In genomic region chr9:33818167-33818831, GRCh38 we compare ENCODE assay signal across 9 cellular contexts. TPM values are rescaled to one million over a fixed set of nuclear protein-coding genes. Genes with fewer than 3 reads are reported as not detected.
DNase-seq lines count a peak whose midpoint lies in the region; ATAC-seq and TF ChIP-seq lines count a peak whose summit lies in the region.
"Had no signal": no experiment of that assay in that cellular context is flagged by ENCODE, and none has a peak within 500 bp of the region (broad histone marks: within the 10 kb centered on the region; RNA-seq: fewer than 3 reads in every experiment).

No MANE protein-coding gene starts in this region.

- peaks cover 85% of the 10 kb centered on the region for H3K79me2 ChIP-seq in DOHH2 (ENCODE audit: control insufficient read depth, low read length)

- H3K9me3 ChIP-seq in DOHH2 (ENCODE audit: control insufficient read depth, insufficient read depth, low read length) (no peaks in the 10 kb centered on the region), IMR-90 (ENCODE audit: control insufficient read depth, insufficient read depth, low read length) (no peaks in the 10 kb centered on the region), iPS-20b (ENCODE audit: insufficient read depth, low read depth, low read length) (no peaks in the 10 kb centered on the region), spleen (no peaks in the 10 kb centered on the region)

- peak overlapping the region; percentile 99 for H2BK5ac ChIP-seq in IMR-90 (ENCODE audit: low read depth, low read length, poor library complexity, severe bottlenecking)

- in situ Hi-C loops in IMR-90 (cut with MboI; ENCODE audit: low sequenced_read_pairs): no loop called here

- no peak for TF ChIP-seq RAD21 in IMR-90 (IDR thresholded peaks at IDR 0.05; ENCODE audit: low read length)

- peak overlapping the region; percentile 80 for H4K5ac ChIP-seq in IMR-90 (ENCODE audit: low read depth, low read length)

- intact Hi-C loops in IMR-90 (cut with micrococcal nuclease) (loop anchor here (5.0 kb wide), 1 partner anchor 104 kb away; no protein-coding TSS in a partner anchor), spleen (cut with DNase I; ENCODE audit: low total_unique reads) (no loop called here)

- peak overlapping the region; percentile 82 for H3K4me2 ChIP-seq in DOHH2 (ENCODE audit: low read length)
- H3K4me2 ChIP-seq in IMR-90 (ENCODE audit: low read depth, low read length): peak overlapping the region; percentile 98

- ATAC-seq in IMR-90 (ENCODE audit: low read depth): no peak

- H3K4me3 ChIP-seq in DOHH2 (ENCODE audit: low read length): peak overlapping the region; percentile 89
- peak overlapping the region; percentile 100 for H3K4me3 ChIP-seq in IMR-90 (ENCODE audit: insufficient read depth, low read depth, low read length)
- H3K4me3 ChIP-seq in iPS-20b (ENCODE audit: low read length): peak overlapping the region; percentile 78
- H3K4me3 ChIP-seq in spleen: peak overlapping the region; percentile 64 to 92 (median 76)

- H3K9me2 ChIP-seq in DOHH2 (replicated peaks; ENCODE audit: control insufficient read depth, low read length): no peaks in the 10 kb centered on the region

- peaks cover 15% of the 10 kb centered on the region for H3F3A ChIP-seq in DOHH2 (ENCODE audit: control insufficient read depth, insufficient read depth)

- H4K8ac ChIP-seq in IMR-90 (ENCODE audit: low read depth in 2 of 2, low read length in 2 of 2): peak overlapping the region; percentile 36 to 90; a peak in 3 of 4 replicates

- dilution Hi-C loops in IMR-90 (cut with HindIII; ENCODE audit: low sequenced_read_pairs, unreplicated experiment): no loop called here

- H2BK15ac ChIP-seq in IMR-90 (ENCODE audit: low read depth, low read length): peak overlapping the region; percentile 42; the same call in 2 of the 3 replicates

- H3K27me3 ChIP-seq in DOHH2 (ENCODE audit: control insufficient read depth, low read length): no peaks in the 10 kb centered on the region
- no peaks in the 10 kb centered on the region for H3K27me3 ChIP-seq in IMR-90 (ENCODE audit: control insufficient read depth, insufficient read depth, low read length)
- H3K27me3 ChIP-seq in iPS-20b (ENCODE audit: insufficient read depth, low read length): no peaks in the 10 kb centered on the region
- no peaks in the 10 kb centered on the region for H3K27me3 ChIP-seq in spleen (replicated peaks in 1 of 7)

- H3K36me3 ChIP-seq in DOHH2 (ENCODE audit: control insufficient read depth, low read length) (peaks cover 44% of the 10 kb centered on the region), IMR-90 (ENCODE audit: control insufficient read depth, insufficient read depth, low read length) (no peaks in the 10 kb centered on the region), iPS-20b (ENCODE audit: insufficient read depth, low read depth, low read length) (0 out of 2 replicates have a peak, but pooled peaks cover 3% of the 10 kb centered on the region), spleen (no peaks in the 10 kb centered on the region)

- H3K9ac ChIP-seq in IMR-90 (ENCODE audit: low read depth, low read length): peak overlapping the region; percentile 94
- H3K9ac ChIP-seq in iPS-20b (ENCODE audit: low read depth, low read length): peak overlapping the region; percentile 82; the same call in 1 of the 2 replicates

- peaks cover 6 to 38% of the 10 kb centered on the region in 2 experiments; a peak in 3 of 4 replicates for H3K79me1 ChIP-seq in IMR-90 (ENCODE audit: low read depth in 1 of 2, low read length in 2 of 2)

- H4K91ac ChIP-seq in IMR-90 (ENCODE audit: insufficient read depth, low read depth, low read length): peak overlapping the region; percentile 86

- peaks cover 13% of the 10 kb centered on the region for H3K9me1 ChIP-seq in IMR-90 (ENCODE audit: insufficient read depth, low read length)

- H3K4ac ChIP-seq in IMR-90 (ENCODE audit: low read depth, low read length): peak overlapping the region; percentile 90

- peaks cover 73% of the 10 kb centered on the region for H3K4me1 ChIP-seq in DOHH2 (ENCODE audit: control insufficient read depth, low read length)
- peaks cover 14% of the 10 kb centered on the region for H3K4me1 ChIP-seq in IMR-90 (ENCODE audit: control insufficient read depth, insufficient read depth, low read length)
- H3K4me1 ChIP-seq in iPS-20b (ENCODE audit: insufficient read depth, low read length): peaks cover 18% of the 10 kb centered on the region
- H3K4me1 ChIP-seq in spleen: peaks cover 40 to 85% (median 75%) of the 10 kb centered on the region in 6 donors

- H4K20me1 ChIP-seq in DOHH2 (ENCODE audit: control insufficient read depth, insufficient read depth, low read depth, low read length): peaks cover 22% of the 10 kb centered on the region; the same call in 1 of the 2 replicates
- H4K20me1 ChIP-seq in IMR-90 (ENCODE audit: insufficient read depth, low read length): peaks cover 51% of the 10 kb centered on the region

- peak overlapping the region; percentile 71 for H3K56ac ChIP-seq in IMR-90 (ENCODE audit: extremely low read depth, insufficient read depth, low read length)

- peak overlapping the region; percentile 83 for H2AFZ ChIP-seq in IMR-90 (replicated peaks; ENCODE audit: low read length, poor library complexity)

- TF ChIP-seq CTCF in DOHH2 (IDR thresholded peaks at IDR 0.05; ENCODE audit: low read depth, low read length, poor library complexity, severe bottlenecking) (no peak), IMR-90 (conservative IDR thresholded peaks at IDR 0.05; ENCODE audit: low read depth, low read length) (no peak), spleen (IDR thresholded peaks at IDR 0.05 in 8 of 11, conservative IDR thresholded peaks at IDR 0.05 in 3 of 11) (no peak)

- peak overlapping the region; percentile 93 for H2AK9ac ChIP-seq in IMR-90 (replicated peaks; ENCODE audit: low read depth, low read length, poor library complexity)

- peak overlapping the region; percentile 35; the same call in 1 of the 2 replicates for H2BK20ac ChIP-seq in IMR-90 (ENCODE audit: low read depth, low read length)

- no TSS peak for BruUV-seq in IMR-90 (replicated peaks; lab: Mats Ljungman, UMichigan)

- H3K27ac ChIP-seq in DOHH2 (ENCODE audit: low read depth, low read length) (peak overlapping the region; percentile 83), IMR-90 (ENCODE audit: insufficient read depth, low read length) (peak overlapping the region; percentile 95), angular gyrus (ENCODE audit: low read depth, low read length) (peak overlapping the region; percentile 91), iPS-20b (ENCODE audit: low read length) (no peak overlapping the region), spleen (peak overlapping the region; percentile 98 to 100 (median 99))

- H2BK120ac ChIP-seq in IMR-90 (ENCODE audit: low read depth, low read length): peak overlapping the region; percentile 26; the same call in 1 of the 2 replicates

- H3K14ac ChIP-seq in IMR-90 (replicated peaks; ENCODE audit: low read depth, low read length): peak overlapping the region; percentile 97

- CTCF ChIA-PET in IMR-90 (lab: Yijun Ruan, JAX): no interaction called here

- H3K23ac ChIP-seq in IMR-90 (ENCODE audit: low read depth, low read length): peak overlapping the region; percentile 94

- peak overlapping the region; percentile 91 for H3K18ac ChIP-seq in IMR-90 (ENCODE audit: low read depth, low read length)

- POLR2A ChIA-PET in IMR-90 (lab: Charles Lee; ENCODE audit: unreplicated experiment): no interaction called here

- DNase-seq in IMR-90 (no peak), spleen (no peak), NK-92 (lab: John Stamatoyannopoulos, UW; ENCODE audit: unreplicated experiment) (no peak), 8988T (no peak), GM03348 (ENCODE audit: low spot score) (no peak)

- H2AK5ac ChIP-seq in IMR-90 (ENCODE audit: low read depth, low read length): peak overlapping the region; percentile 93

- no CpG with 5 or more reads among the region's 17 CpGs for WGBS in IMR-90 (ENCODE audit: extremely low coverage in 2 of 2, insufficient read length in 1 of 2), 2 experiments
- 0 to 1% (median 0%) methylated on average over 12 to 17 of the region's 17 CpGs for WGBS in spleen, 5 donors

- no peak; the same call in 1 of the 2 replicates for TF ChIP-seq POLR2A in IMR-90 (IDR thresholded peaks at IDR 0.05; ENCODE audit: low read depth, low read length)
- TF ChIP-seq POLR2A in spleen (IDR thresholded peaks at IDR 0.05): no peak

TF ChIP-seq in IMR-90, 13 proteins besides CTCF, POLR2A, EP300 and RAD21:
- TF ChIP-seq CHD1 (IDR thresholded peaks at IDR 0.05; ENCODE audit: low read depth, low read length) (peak; percentile 66; the same call in 1 of the 2 replicates), RFX5 (IDR thresholded peaks at IDR 0.05; ENCODE audit: low read depth, low read length) (no peak)

RNA-seq across cellular contexts. Expression of gene UBE2R2, which starts 1.3 kb away (rescaled TPM):
- total RNA-seq in IMR-90 (2012; rRNA removed) (12.7 and 17.5 TPM in 2 replicates), spleen (10 to 100 TPM; 33.4 to 48.5 (median 41.7) TPM)
- polyA plus RNA-seq in IMR-90 (2012; rRNA removed) (23.3 and 24.8 TPM in 2 replicates), spleen (10 to 100 TPM; 15.2 to 20.2 (median 19.4) TPM)
- polyA plus RNA-seq in IMR-90 (2012; cell fraction: cytosol; rRNA removed): 10.4 and 11.4 TPM in 2 replicates
- 5.9 and 25.7 TPM in 2 replicates for polyA plus RNA-seq in IMR-90 (2012; cell fraction: nucleus; rRNA removed; ENCODE audit: low replicate concordance)

RNA-seq across cellular contexts. Expression of gene PRSS3, which starts 22.9 kb away (rescaled TPM):
- total RNA-seq in IMR-90 (2012; rRNA removed): 16.4 and 26.9 TPM in 2 replicates
- polyA plus RNA-seq in IMR-90 (2012; rRNA removed): 7.0 and 7.7 TPM in 2 replicates
- 8.9 and 9.3 TPM in 2 replicates for polyA plus RNA-seq in IMR-90 (2012; cell fraction: cytosol; rRNA removed)
- polyA plus RNA-seq in IMR-90 (2012; cell fraction: nucleus; rRNA removed; ENCODE audit: low replicate concordance): 1.7 and 4.1 TPM in 2 replicates
- total RNA-seq in spleen: not detected
- under 1 TPM in 2 of 3 donors, not detected in 1; 0.09 to 0.42 TPM for polyA plus RNA-seq in spleen
- total RNA-seq: SK-MEL-5 had no signal

Comparison
In these comparisons a context has a peak if more than half of its experiments do, and no peak if none do; other contexts are left out.
1. RNA of gene PRSS3, which starts 22.9 kb away (total RNA-seq): 16.4 to 26.9 TPM in IMR-90; not detected in spleen; every median in the first group is over 10 times any median in the second.
2. Peak in every context shown above with its lines, with median percentiles within 50 percentile points of each other: H3K4me3 ChIP-seq.